13 cellular contexts compared by ENCODE assay signal in genomic region chr11:317668-318406, GRCh38. TPM values are rescaled to one million over a fixed set of nuclear protein-coding genes. Genes with fewer than 3 reads are reported as not detected.
DNase-seq lines count a peak whose midpoint lies in the region; ATAC-seq and TF ChIP-seq lines count a peak whose summit lies in the region.
"Not testable (repeated sequence)": the region's sequence is repeated elsewhere in the genome, so short reads cannot be mapped to it uniquely, and the experiment has no call there.
"Had no signal": no experiment of that assay in that cellular context is flagged by ENCODE, and none has a peak within 500 bp of the region (broad histone marks: within the 10 kb centered on the region; RNA-seq: fewer than 3 reads in every experiment).

No MANE protein-coding gene starts in this region.

- POLR2A ChIA-PET in CD4-positive, alpha-beta memory T cell (lab: Charles Lee; ENCODE audit: partially characterized antibody) = interaction anchor here (0.7 to 7.2 kb wide), 20 partner anchors 8 to 130 kb away, joined by 3 to 66 read pairs (median 8); partner anchors contain the start of genes BET1L, IFITM2, IFITM5 and PGGHG

- H3K36me3 Mint-ChIP-seq in CD4-positive, alpha-beta memory T cell = peaks cover 27 to 36% of the 10 kb centered on the region in 2 donors
- H3K36me3 Mint-ChIP-seq in endodermal cell (ENCODE audit: low read depth) (peaks cover 13% of the 10 kb centered on the region), immature natural killer cell (peaks cover 4 to 29% (median 20%) of the 10 kb centered on the region in 3 donors)

- H3K4me3 Mint-ChIP-seq in CD4-positive, alpha-beta memory T cell = peak overlapping the region; percentile 90 to 99 (median 95)
- H3K4me3 Mint-ChIP-seq in endodermal cell (peak overlapping the region; percentile 94), immature natural killer cell (peak overlapping the region; percentile 89 to 94 (median 92))

- not testable (repeated sequence) for H3K27me3 Mint-ChIP-seq in CD4-positive, alpha-beta memory T cell; endodermal cell (ENCODE audit: insufficient read depth)
- peaks cover 17 to 42% (median 30%) of the 10 kb centered on the region in 3 donors for H3K27me3 Mint-ChIP-seq in immature natural killer cell (ENCODE audit: low read depth in 3 of 3)

- H3K27ac ChIP-seq in CD4-positive, alpha-beta memory T cell (ENCODE audit: low read depth, low read length) = peak overlapping the region; percentile 76
- H3K27ac ChIP-seq in Peyer's patch (peak overlapping the region; percentile 83 to 94 (median 90)), endodermal cell (ENCODE audit: low read depth, low read length) (peak overlapping the region; percentile 57), neutrophil (peak overlapping the region; percentile 95)
- not testable (repeated sequence) for H3K27ac ChIP-seq in thoracic aorta

- TF ChIP-seq CTCF in Peyer's patch (IDR thresholded peaks at IDR 0.05); endodermal cell (conservative IDR thresholded peaks at IDR 0.05); neutrophil (IDR thresholded peaks at IDR 0.05); thoracic aorta (IDR thresholded peaks at IDR 0.05): not testable (repeated sequence)

- H3K36me3 ChIP-seq in CD4-positive, alpha-beta memory T cell (ENCODE audit: insufficient read depth, low read length); H7 (replicated peaks; ENCODE audit: control insufficient read depth, insufficient read depth, low read length); Peyer's patch; thoracic aorta: not testable (repeated sequence)
- peaks cover 11% of the 10 kb centered on the region for H3K36me3 ChIP-seq in endodermal cell (ENCODE audit: control insufficient read depth, insufficient read depth, low read length)
- peaks cover 22% of the 10 kb centered on the region for H3K36me3 ChIP-seq in neutrophil

- CTCF ChIA-PET in CD4-positive, alpha-beta memory T cell (lab: Charles Lee; ENCODE audit: partially characterized antibody) = interaction anchor here (0.7 to 4.0 kb wide), 15 partner anchors 9 to 200 kb away, joined by 3 to 46 read pairs (median 12); partner anchors contain the start of genes IFITM2, IFITM5 and PGGHG

- not testable (repeated sequence) for ATAC-seq in thoracic aorta (ENCODE audit: insufficient number of reproducible peaks, low FRiP score, low read depth)

- peaks cover 24% of the 10 kb centered on the region for H3K4me1 ChIP-seq in CD4-positive, alpha-beta memory T cell (ENCODE audit: insufficient read depth, low read length)
- H3K4me1 ChIP-seq in Peyer's patch (peaks cover 0 to 36% (median 11%) of the 10 kb centered on the region in 4 donors), neutrophil (ENCODE audit: control insufficient read depth in 1 of 2, insufficient read depth in 1 of 2, low read depth in 1 of 2, low read length in 1 of 2) (peaks cover 51 to 58% of the 10 kb centered on the region in 2 experiments), thoracic aorta (ENCODE audit: control insufficient read depth in 1 of 2, low read depth in 2 of 2) (peaks cover 3 to 30% of the 10 kb centered on the region in 2 donors)
- H3K4me1 ChIP-seq in endodermal cell (ENCODE audit: control insufficient read depth, insufficient read depth, low read length) = not testable (repeated sequence)

- not testable (repeated sequence) for H3K9me3 Mint-ChIP-seq in CD4-positive, alpha-beta memory T cell; endodermal cell; immature natural killer cell

- intact Hi-C loops in CD4-positive, alpha-beta memory T cell (cut with micrococcal nuclease) = loop anchor here (2.0 kb wide), 1 partner anchor 49 kb away; no protein-coding TSS in a partner anchor

- 6 to 39% methylated on average over 3 to 10 of the region's 30 CpGs for WGBS in endodermal cell (ENCODE audit: insufficient coverage in 1 of 2, insufficient read length in 1 of 2), 2 experiments

- peak overlapping the region; percentile 59 to 91 for H3K4me3 ChIP-seq in CD4-positive, alpha-beta memory T cell (ENCODE audit: low read length in 2 of 2)
- H3K4me3 ChIP-seq in H7 (ENCODE audit: insufficient read depth, low read depth, low read length) (peak overlapping the region; percentile 24), Peyer's patch (peak overlapping the region in 3 of 4 donors; percentile 20 to 41 (median 35)), endodermal cell (ENCODE audit: low read length) (peak overlapping the region; percentile 100), neutrophil (ENCODE audit: low read depth in 1 of 2, low read length in 1 of 2) (peak overlapping the region; percentile 80 to 98), thoracic aorta (peak overlapping the region; percentile 29)

- peak overlapping the region; percentile 89 to 99 (median 97) for H3K27ac Mint-ChIP-seq in CD4-positive, alpha-beta memory T cell
- H3K27ac Mint-ChIP-seq in endodermal cell (peak overlapping the region; percentile 98), immature natural killer cell (peak overlapping the region; percentile 93 to 99 (median 98))

- not testable (repeated sequence) for H3K9me3 ChIP-seq in CD4-positive, alpha-beta memory T cell (ENCODE audit: control insufficient read depth in 1 of 2, low read length in 2 of 2); Peyer's patch; endodermal cell (ENCODE audit: control insufficient read depth, low read length); neutrophil; thoracic aorta

- DNase-seq in CD4-positive, alpha-beta memory T cell = peak in 1 of 5 donors; percentile 8
- not testable (repeated sequence) for DNase-seq in H7; thoracic aorta (ENCODE audit: low spot score)
- peak in 1 of 3 donors; percentile 45 for DNase-seq in Peyer's patch
- DNase-seq in activated effector memory CD4-positive, alpha-beta T cell treated with anti-CD3 and anti-CD28 coated beads, Interleukin-2, amount 50 U/mL, for 16 hours = peak; percentile 58
- DNase-seq in endodermal cell = peak; percentile 82
- peak in 1 of 3 donors; percentile 35 for DNase-seq in immature natural killer cell

- peak overlapping the region; percentile 95 for H3K9ac ChIP-seq in endodermal cell (ENCODE audit: extremely low read depth, low read length, poor library complexity, severe bottlenecking)

- not testable (repeated sequence) for H3K27me3 ChIP-seq in CD4-positive, alpha-beta memory T cell (ENCODE audit: insufficient read depth, low read length); H7 (ENCODE audit: control insufficient read depth, insufficient read depth, low read length); Peyer's patch; endodermal cell (ENCODE audit: control insufficient read depth, insufficient read depth, low read length, poor library complexity, severe bottlenecking); thoracic aorta (replicated peaks; ENCODE audit: insufficient read depth)
- H3K27me3 ChIP-seq in neutrophil = peaks cover 33% of the 10 kb centered on the region

- TF ChIP-seq POLR2A in Peyer's patch (IDR thresholded peaks at IDR 0.05) = not testable (repeated sequence)

- peaks cover 24 to 49% (median 31%) of the 10 kb centered on the region in 4 donors for H3K4me1 Mint-ChIP-seq in CD4-positive, alpha-beta memory T cell
- H3K4me1 Mint-ChIP-seq in endodermal cell (peaks cover 25% of the 10 kb centered on the region), immature natural killer cell (peaks cover 48 to 50% of the 10 kb centered on the region in 2 donors)

RNA-seq across cellular contexts. Expression of gene IFITM3, which starts 2.8 kb away (rescaled TPM):
- total RNA-seq in CD4-positive, alpha-beta memory T cell = 1 to 10 TPM; 6.2 to 7.2 TPM
- 100 to 1,000 TPM in 1 of 2 donors, 1 to 10 TPM in 1; 9.1 to 108 TPM for polyA plus RNA-seq in CD4-positive, alpha-beta memory T cell
- total RNA-seq in H7 (2014; rRNA removed; shearing (Covaris generic)) = 278 and 328 TPM in 2 replicates
- 100 to 1,000 TPM in 1 of 4 donors, 10 to 100 TPM in 3; 30.6 to 200 (median 84.7) TPM for total RNA-seq in Peyer's patch
- 100 to 1,000 TPM; 257 to 389 TPM for total RNA-seq in endodermal cell
- polyA plus RNA-seq in endodermal cell (2013, experiment 1 of 2) = 186 TPM
- polyA plus RNA-seq in endodermal cell (2013, experiment 2 of 2) = 187 TPM
- 100 to 1,000 TPM; 138 to 675 (median 423) TPM for polyA plus RNA-seq in immature natural killer cell
- total RNA-seq in thoracic aorta = 100 to 1,000 TPM; 275 to 514 TPM

RNA-seq across cellular contexts. Expression of gene IFITM1, which starts 4.0 kb away (rescaled TPM):
- 100 to 1,000 TPM; 119 to 121 TPM for total RNA-seq in CD4-positive, alpha-beta memory T cell
- 1,000 to 10,000 TPM; 2,073 to 2,173 TPM for polyA plus RNA-seq in CD4-positive, alpha-beta memory T cell
- total RNA-seq in H7 (2014; rRNA removed; shearing (Covaris generic)) = 1,398 and 1,404 TPM in 2 replicates
- total RNA-seq in Peyer's patch = 100 to 1,000 TPM in 2 of 4 donors, 10 to 100 TPM in 2; 45.9 to 141 (median 89.6) TPM
- total RNA-seq in endodermal cell = 100 to 1,000 TPM; 211 to 558 TPM
- 244 TPM for polyA plus RNA-seq in endodermal cell (2013, experiment 1 of 2)
- polyA plus RNA-seq in endodermal cell (2013, experiment 2 of 2) = 241 TPM
- polyA plus RNA-seq in immature natural killer cell = 1,000 to 10,000 TPM; 2,792 to 4,533 (median 3,562) TPM
- 100 to 1,000 TPM; 182 to 220 TPM for total RNA-seq in thoracic aorta

RNA-seq across cellular contexts. Expression of gene IFITM2, which starts 10.2 kb away (rescaled TPM):
- 100 to 1,000 TPM; 202 to 203 TPM for total RNA-seq in CD4-positive, alpha-beta memory T cell
- polyA plus RNA-seq in CD4-positive, alpha-beta memory T cell = 1,000 to 10,000 TPM; 2,491 to 3,716 TPM
- 374 and 379 TPM in 2 replicates for total RNA-seq in H7 (2014; rRNA removed; shearing (Covaris generic))
- total RNA-seq in Peyer's patch (10 to 100 TPM; 15.6 to 98.2 (median 46.0) TPM), endodermal cell (100 to 1,000 TPM; 262 to 367 TPM), thoracic aorta (100 to 1,000 TPM; 275 to 477 TPM)
- 114 TPM for polyA plus RNA-seq in endodermal cell (2013, experiment 1 of 2)
- polyA plus RNA-seq in endodermal cell (2013, experiment 2 of 2) = 152 TPM
- 1,000 to 10,000 TPM; 4,348 to 7,867 (median 6,958) TPM for polyA plus RNA-seq in immature natural killer cell

RNA-seq across cellular contexts. Expression of gene IFITM5, which starts 18.5 kb away (rescaled TPM):
- not detected for total RNA-seq in CD4-positive, alpha-beta memory T cell
- polyA plus RNA-seq in CD4-positive, alpha-beta memory T cell = not detected
- total RNA-seq in H7 (2014; rRNA removed; shearing (Covaris generic)) = not detected in 2 replicates
- total RNA-seq in Peyer's patch = not detected
- total RNA-seq in endodermal cell = not detected
- polyA plus RNA-seq in endodermal cell (2013, experiment 1 of 2) = not detected
- not detected for polyA plus RNA-seq in endodermal cell (2013, experiment 2 of 2)
- polyA plus RNA-seq in immature natural killer cell = not detected
- total RNA-seq in thoracic aorta = not detected
- total RNA-seq: foreskin keratinocyte, G401, left colon, renal cortical epithelial cell, ureter had no signal
- polyA plus RNA-seq: foreskin keratinocyte had no signal

RNA-seq across cellular contexts. Expression of gene PGGHG, which starts 28.9 kb away (rescaled TPM):
- 100 to 1,000 TPM; 304 TPM for total RNA-seq in CD4-positive, alpha-beta memory T cell
- 1 to 10 TPM; 3.0 to 5.6 TPM for polyA plus RNA-seq in CD4-positive, alpha-beta memory T cell
- 69.0 and 102 TPM in 2 replicates for total RNA-seq in H7 (2014; rRNA removed; shearing (Covaris generic))
- total RNA-seq in Peyer's patch (100 to 1,000 TPM in 3 of 4 donors, 10 to 100 TPM in 1; 94.2 to 385 (median 317) TPM), endodermal cell (100 to 1,000 TPM; 129 to 186 TPM), thoracic aorta (10 to 100 TPM; 54.2 to 68.8 TPM)
- 36.7 TPM for polyA plus RNA-seq in endodermal cell (2013, experiment 1 of 2)
- polyA plus RNA-seq in endodermal cell (2013, experiment 2 of 2) = 31.3 TPM
- 10 to 100 TPM in 2 of 3 donors, 1 to 10 TPM in 1; 8.1 to 17.4 (median 11.4) TPM for polyA plus RNA-seq in immature natural killer cell

Comparison
In these comparisons a context has a peak if more than half of its experiments do, and no peak if none do; other contexts are left out.
1. H3K4me3 ChIP-seq: peak in every context shown above with its lines; median percentile 100 in endodermal cell; 89 in neutrophil; 75 in CD4-positive, alpha-beta memory T cell; 35 in Peyer's patch; 29 in thoracic aorta; 24 in H7.